In genomic region chr6:75202676-75203131, GRCh38 we compare ENCODE assay signal across 10 cellular contexts. TPM values are rescaled to one million over a fixed set of nuclear protein-coding genes. Genes with fewer than 3 reads are reported as not detected.
DNase-seq lines count a peak whose midpoint lies in the region; ATAC-seq, FAIRE-seq and TF ChIP-seq lines count a peak whose summit lies in the region.
"Had no signal": no experiment of that assay in that cellular context is flagged by ENCODE, and none has a peak within 500 bp of the region (broad histone marks: within the 10 kb centered on the region; RNA-seq: fewer than 3 reads in every experiment).

No MANE protein-coding gene starts in this region.

- BruUV-seq in Panc1 (replicated peaks; lab: Mats Ljungman, UMichigan) = no TSS peak

- peaks cover 21% of the 10 kb centered on the region for H4K20me1 ChIP-seq in osteoblast (ENCODE audit: insufficient read depth, low read length)

- H2AFZ ChIP-seq in osteoblast (ENCODE audit: low read length) = no peak overlapping the region

- H3K4me1 ChIP-seq in Panc1 (ENCODE audit: control insufficient read depth, insufficient read depth, low read length) (peaks cover 3% of the 10 kb centered on the region), osteoblast (ENCODE audit: insufficient read depth, low read length) (peaks cover 49% of the 10 kb centered on the region), pancreas (peaks cover 0 to 12% (median 6%) of the 10 kb centered on the region in 3 donors)

- TF ChIP-seq CTCF in BJ (IDR thresholded peaks at IDR 0.05; ENCODE audit: insufficient read depth, low read depth, low read length) = no peak
- TF ChIP-seq CTCF in Panc1 (IDR thresholded peaks at IDR 0.05) = no peak
- TF ChIP-seq CTCF in fibroblast of mammary gland (conservative IDR thresholded peaks at IDR 0.05; ENCODE audit: control insufficient read depth, insufficient read depth, low read depth, low read length) = no peak
- no peak for TF ChIP-seq CTCF in osteoblast (IDR thresholded peaks at IDR 0.05; ENCODE audit: extremely low read depth, low read depth, low read length)
- no peak for TF ChIP-seq CTCF in pancreas (IDR thresholded peaks at IDR 0.05)

- DNase-seq in BJ (ENCODE audit: low read depth) = no peak
- DNase-seq in Panc1 (ENCODE audit: low read depth, low spot score) = no peak
- peak; percentile 48 for DNase-seq in fibroblast of mammary gland (ENCODE audit: low read depth)
- DNase-seq in osteoblast (ENCODE audit: insufficient read length, low spot score, missing footprints) = no peak
- no peak for DNase-seq in pancreas
- no peak for DNase-seq in activated CD4-positive, alpha-beta T cell treated with anti-CD3 and anti-CD28 coated beads, Interleukin-2, amount 50 U/mL, for 4 hours
- DNase-seq: activated naive CD4-positive, alpha-beta T cell treated with anti-CD3 and anti-CD28 coated beads, Interleukin-2, amount 10 ng/mL, durations not matched to agents 7 days and 5 days; CD4-positive, alpha-beta T cell had no signal

- peak overlapping the region; percentile 39 for H3K27ac ChIP-seq in Panc1 (ENCODE audit: low read length)
- H3K27ac ChIP-seq in osteoblast (ENCODE audit: low read depth, low read length) = peak overlapping the region; percentile 98
- H3K27ac ChIP-seq in pancreas = no peak overlapping the region

- FAIRE-seq in pancreas (lab: Jason Lieb, UNC) = no peak

- POLR2A ChIA-PET in BJ (lab: Charles Lee) (interaction anchor here (0.7 kb wide), 1 partner anchor 756 kb away, joined by 3 read pairs; no protein-coding TSS in a partner anchor), Panc1 (lab: Charles Lee) (no interaction called here)

- no peaks in the 10 kb centered on the region for H3K27me3 ChIP-seq in BJ (ENCODE audit: control insufficient read depth, insufficient read depth, low read length)
- H3K27me3 ChIP-seq in Panc1 (ENCODE audit: control insufficient read depth, insufficient read depth, low read length) = peaks cover 2% of the 10 kb centered on the region; the same call in 1 of the 2 replicates
- no peaks in the 10 kb centered on the region for H3K27me3 ChIP-seq in osteoblast (ENCODE audit: insufficient read depth, low read length)
- H3K27me3 ChIP-seq in pancreas = peaks cover 0 to 25% (median 0%) of the 10 kb centered on the region in 4 donors

- intact Hi-C loops in Panc1 (cut with micrococcal nuclease; ENCODE audit: unreplicated experiment) (loop anchor here (10.0 kb wide), 2 partner anchors 308 to 858 kb away; no protein-coding TSS in a partner anchor), pancreas (cut with DNase I) (loop anchor here in 1 of 3 donors (10.0 kb wide), 3 partner anchors 798 to 1478 kb away; no protein-coding TSS in a partner anchor)

- WGBS in pancreas, 2 donors = 81 to 85% methylated on average over 12 of the region's 12 CpGs

- ATAC-seq in Panc1 (no peak), pancreas (no peak), GM21367 (IDR thresholded peaks at IDR 0.05; ENCODE audit: unreplicated experiment) (no peak), GM19351 (IDR thresholded peaks at IDR 0.05; ENCODE audit: unreplicated experiment) (no peak)

- in situ Hi-C loops in Panc1 (cut with HindIII; ENCODE audit: low pct_unique_long_range_greater_than_20kb, low sequenced_read_pairs) = no loop called here

- H3K9me3 ChIP-seq in Panc1 (ENCODE audit: control insufficient read depth, insufficient read depth, low read depth, low read length) = no peaks in the 10 kb centered on the region
- no peaks in the 10 kb centered on the region for H3K9me3 ChIP-seq in osteoblast (ENCODE audit: low read depth, low read length)
- H3K9me3 ChIP-seq in pancreas = no peaks in the 10 kb centered on the region

- CTCF ChIA-PET in BJ (lab: Yijun Ruan, JAX) = interaction anchor here (0.6 to 10.6 kb wide), 6 partner anchors 17 to 1202 kb away, joined by 3 to 130 read pairs (median 3); no protein-coding TSS in a partner anchor
- CTCF ChIA-PET in Panc1 (lab: Charles Lee) = interaction anchor here (0.6 kb wide), 1 partner anchor 1064 kb away, joined by 3 read pairs; no protein-coding TSS in a partner anchor

- H3K4me2 ChIP-seq in osteoblast (ENCODE audit: insufficient read depth, low read length) = peak overlapping the region; percentile 94

- H3K36me3 ChIP-seq in BJ (ENCODE audit: control insufficient read depth, insufficient read depth, low read length) (peaks cover 11% of the 10 kb centered on the region), Panc1 (ENCODE audit: control insufficient read depth, insufficient read depth, low read length) (no peaks in the 10 kb centered on the region; the same call in 1 of the 2 replicates), osteoblast (ENCODE audit: insufficient read depth, low read length) (peaks cover 37% of the 10 kb centered on the region), pancreas (no peaks in the 10 kb centered on the region)

- H3K4me3 ChIP-seq in BJ (ENCODE audit: low read depth, low read length) (peak overlapping the region; percentile 88), Panc1 (ENCODE audit: low read depth in 2 of 2, low read length in 2 of 2) (no peak overlapping the region), fibroblast of mammary gland (ENCODE audit: control insufficient read depth, low read depth, low read length) (peak overlapping the region; percentile 40), osteoblast (ENCODE audit: insufficient read depth, low read length) (peak overlapping the region; percentile 95), pancreas (no peak overlapping the region)

- H3K79me2 ChIP-seq in osteoblast (ENCODE audit: insufficient read depth, low read length) = peaks cover 68% of the 10 kb centered on the region

RNA-seq across cellular contexts. Expression of gene COL12A1, which starts 3.1 kb away (rescaled TPM):
- polyA plus RNA-seq in BJ (2011; rRNA removed) (868 and 1,308 TPM in 2 replicates), pancreas (1 to 10 TPM; 1.2 to 2.0 TPM)
- polyA minus RNA-seq in BJ (2011; rRNA and poly(A)+ RNA removed) = 1,303 and 1,456 TPM in 2 replicates
- total RNA-seq in Panc1 (2021; ENCODE audit: unreplicated experiment) (10.4 TPM), osteoblast (1,393 and 1,591 TPM in 2 replicates), pancreas (10 to 100 TPM in 2 of 6 donors, 1 to 10 TPM in 4; 2.8 to 19.3 (median 5.2) TPM)
- polyA plus RNA-seq in Panc1 (2012; ENCODE audit: insufficient read length) = 10.5 TPM
- total RNA-seq: CD4-positive, alpha-beta T cell had no signal

RNA-seq across cellular contexts. Expression of gene COX7A2, which starts 40.9 kb away (rescaled TPM):
- polyA plus RNA-seq in BJ (2011; rRNA removed) = 133 and 214 TPM in 2 replicates
- 16.5 and 24.3 TPM in 2 replicates for polyA minus RNA-seq in BJ (2011; rRNA and poly(A)+ RNA removed)
- total RNA-seq in Panc1 (2021; ENCODE audit: unreplicated experiment) = 707 TPM
- polyA plus RNA-seq in Panc1 (2012; ENCODE audit: insufficient read length) = 412 TPM
- 72.0 and 80.7 TPM in 2 replicates for total RNA-seq in osteoblast
- total RNA-seq in pancreas = 100 to 1,000 TPM in 4 of 6 donors, 10 to 100 TPM in 2; 76.5 to 147 (median 125) TPM
- polyA plus RNA-seq in pancreas = 100 to 1,000 TPM; 188 to 214 TPM

Comparison
In these comparisons a context has a peak if more than half of its experiments do, and no peak if none do; other contexts are left out.
1. H3K4me3 ChIP-seq: peak in BJ (single experiment), fibroblast of mammary gland (single experiment) and osteoblast (single experiment); none in Panc1 (0 of 2) and pancreas (0 of 4).
2. H3K27ac ChIP-seq: peak in Panc1 (single experiment) and osteoblast (single experiment); none in pancreas (0 of 4).
3. RNA of gene COL12A1, which starts 3.1 kb away (total RNA-seq): 1,393 to 1,591 TPM in osteoblast; 10.4 TPM in Panc1 (single experiment) and 2.8 to 19.3 TPM in pancreas; every median in the first group is over 10 times any median in the second.